Comparison of ENCODE assay signal across 1 cellular context in genomic region chr10:75111367-75111905, GRCh38.
TF ChIP-seq lines count a peak whose summit lies in the region.

SAMD8 (plus strand) TSS chr10:75111656; CDS start chr10:75150529, 38,873 bp downstream.

TF ChIP-seq in HepG2, 621 proteins besides CTCF, POLR2A, EP300 and RAD21 (continued from another document and continues in another):
- TF ChIP-seq, protein P1, sequence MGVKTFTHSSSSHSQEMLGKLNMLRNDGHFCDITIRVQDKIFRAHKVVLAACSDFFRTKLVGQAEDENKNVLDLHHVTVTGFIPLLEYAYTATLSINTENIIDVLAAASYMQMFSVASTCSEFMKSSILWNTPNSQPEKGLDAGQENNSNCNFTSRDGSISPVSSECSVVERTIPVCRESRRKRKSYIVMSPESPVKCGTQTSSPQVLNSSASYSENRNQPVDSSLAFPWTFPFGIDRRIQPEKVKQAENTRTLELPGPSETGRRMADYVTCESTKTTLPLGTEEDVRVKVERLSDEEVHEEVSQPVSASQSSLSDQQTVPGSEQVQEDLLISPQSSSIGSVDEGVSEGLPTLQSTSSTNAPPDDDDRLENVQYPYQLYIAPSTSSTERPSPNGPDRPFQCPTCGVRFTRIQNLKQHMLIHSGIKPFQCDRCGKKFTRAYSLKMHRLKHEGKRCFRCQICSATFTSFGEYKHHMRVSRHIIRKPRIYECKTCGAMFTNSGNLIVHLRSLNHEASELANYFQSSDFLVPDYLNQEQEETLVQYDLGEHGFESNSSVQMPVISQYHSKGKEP (CRISPR knock-in tag; IDR thresholded peaks at IDR 0.05) = no peak
- peak; percentile 54; the same call in 1 of the 2 replicates for TF ChIP-seq SPEN (CRISPR knock-in tag; IDR thresholded peaks at IDR 0.05; ENCODE audit: low read depth)
- TF ChIP-seq, protein P2, sequence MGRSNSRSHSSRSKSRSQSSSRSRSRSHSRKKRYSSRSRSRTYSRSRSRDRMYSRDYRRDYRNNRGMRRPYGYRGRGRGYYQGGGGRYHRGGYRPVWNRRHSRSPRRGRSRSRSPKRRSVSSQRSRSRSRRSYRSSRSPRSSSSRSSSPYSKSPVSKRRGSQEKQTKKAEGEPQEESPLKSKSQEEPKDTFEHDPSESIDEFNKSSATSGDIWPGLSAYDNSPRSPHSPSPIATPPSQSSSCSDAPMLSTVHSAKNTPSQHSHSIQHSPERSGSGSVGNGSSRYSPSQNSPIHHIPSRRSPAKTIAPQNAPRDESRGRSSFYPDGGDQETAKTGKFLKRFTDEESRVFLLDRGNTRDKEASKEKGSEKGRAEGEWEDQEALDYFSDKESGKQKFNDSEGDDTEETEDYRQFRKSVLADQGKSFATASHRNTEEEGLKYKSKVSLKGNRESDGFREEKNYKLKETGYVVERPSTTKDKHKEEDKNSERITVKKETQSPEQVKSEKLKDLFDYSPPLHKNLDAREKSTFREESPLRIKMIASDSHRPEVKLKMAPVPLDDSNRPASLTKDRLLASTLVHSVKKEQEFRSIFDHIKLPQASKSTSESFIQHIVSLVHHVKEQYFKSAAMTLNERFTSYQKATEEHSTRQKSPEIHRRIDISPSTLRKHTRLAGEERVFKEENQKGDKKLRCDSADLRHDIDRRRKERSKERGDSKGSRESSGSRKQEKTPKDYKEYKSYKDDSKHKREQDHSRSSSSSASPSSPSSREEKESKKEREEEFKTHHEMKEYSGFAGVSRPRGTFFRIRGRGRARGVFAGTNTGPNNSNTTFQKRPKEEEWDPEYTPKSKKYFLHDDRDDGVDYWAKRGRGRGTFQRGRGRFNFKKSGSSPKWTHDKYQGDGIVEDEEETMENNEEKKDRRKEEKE (IDR thresholded peaks at IDR 0.05) = no peak
- TF ChIP-seq AGO1 (IDR thresholded peaks at IDR 0.05; ENCODE audit: low read depth, low read length, poor library complexity, severe bottlenecking) = no peak
- TF ChIP-seq, protein P3, sequence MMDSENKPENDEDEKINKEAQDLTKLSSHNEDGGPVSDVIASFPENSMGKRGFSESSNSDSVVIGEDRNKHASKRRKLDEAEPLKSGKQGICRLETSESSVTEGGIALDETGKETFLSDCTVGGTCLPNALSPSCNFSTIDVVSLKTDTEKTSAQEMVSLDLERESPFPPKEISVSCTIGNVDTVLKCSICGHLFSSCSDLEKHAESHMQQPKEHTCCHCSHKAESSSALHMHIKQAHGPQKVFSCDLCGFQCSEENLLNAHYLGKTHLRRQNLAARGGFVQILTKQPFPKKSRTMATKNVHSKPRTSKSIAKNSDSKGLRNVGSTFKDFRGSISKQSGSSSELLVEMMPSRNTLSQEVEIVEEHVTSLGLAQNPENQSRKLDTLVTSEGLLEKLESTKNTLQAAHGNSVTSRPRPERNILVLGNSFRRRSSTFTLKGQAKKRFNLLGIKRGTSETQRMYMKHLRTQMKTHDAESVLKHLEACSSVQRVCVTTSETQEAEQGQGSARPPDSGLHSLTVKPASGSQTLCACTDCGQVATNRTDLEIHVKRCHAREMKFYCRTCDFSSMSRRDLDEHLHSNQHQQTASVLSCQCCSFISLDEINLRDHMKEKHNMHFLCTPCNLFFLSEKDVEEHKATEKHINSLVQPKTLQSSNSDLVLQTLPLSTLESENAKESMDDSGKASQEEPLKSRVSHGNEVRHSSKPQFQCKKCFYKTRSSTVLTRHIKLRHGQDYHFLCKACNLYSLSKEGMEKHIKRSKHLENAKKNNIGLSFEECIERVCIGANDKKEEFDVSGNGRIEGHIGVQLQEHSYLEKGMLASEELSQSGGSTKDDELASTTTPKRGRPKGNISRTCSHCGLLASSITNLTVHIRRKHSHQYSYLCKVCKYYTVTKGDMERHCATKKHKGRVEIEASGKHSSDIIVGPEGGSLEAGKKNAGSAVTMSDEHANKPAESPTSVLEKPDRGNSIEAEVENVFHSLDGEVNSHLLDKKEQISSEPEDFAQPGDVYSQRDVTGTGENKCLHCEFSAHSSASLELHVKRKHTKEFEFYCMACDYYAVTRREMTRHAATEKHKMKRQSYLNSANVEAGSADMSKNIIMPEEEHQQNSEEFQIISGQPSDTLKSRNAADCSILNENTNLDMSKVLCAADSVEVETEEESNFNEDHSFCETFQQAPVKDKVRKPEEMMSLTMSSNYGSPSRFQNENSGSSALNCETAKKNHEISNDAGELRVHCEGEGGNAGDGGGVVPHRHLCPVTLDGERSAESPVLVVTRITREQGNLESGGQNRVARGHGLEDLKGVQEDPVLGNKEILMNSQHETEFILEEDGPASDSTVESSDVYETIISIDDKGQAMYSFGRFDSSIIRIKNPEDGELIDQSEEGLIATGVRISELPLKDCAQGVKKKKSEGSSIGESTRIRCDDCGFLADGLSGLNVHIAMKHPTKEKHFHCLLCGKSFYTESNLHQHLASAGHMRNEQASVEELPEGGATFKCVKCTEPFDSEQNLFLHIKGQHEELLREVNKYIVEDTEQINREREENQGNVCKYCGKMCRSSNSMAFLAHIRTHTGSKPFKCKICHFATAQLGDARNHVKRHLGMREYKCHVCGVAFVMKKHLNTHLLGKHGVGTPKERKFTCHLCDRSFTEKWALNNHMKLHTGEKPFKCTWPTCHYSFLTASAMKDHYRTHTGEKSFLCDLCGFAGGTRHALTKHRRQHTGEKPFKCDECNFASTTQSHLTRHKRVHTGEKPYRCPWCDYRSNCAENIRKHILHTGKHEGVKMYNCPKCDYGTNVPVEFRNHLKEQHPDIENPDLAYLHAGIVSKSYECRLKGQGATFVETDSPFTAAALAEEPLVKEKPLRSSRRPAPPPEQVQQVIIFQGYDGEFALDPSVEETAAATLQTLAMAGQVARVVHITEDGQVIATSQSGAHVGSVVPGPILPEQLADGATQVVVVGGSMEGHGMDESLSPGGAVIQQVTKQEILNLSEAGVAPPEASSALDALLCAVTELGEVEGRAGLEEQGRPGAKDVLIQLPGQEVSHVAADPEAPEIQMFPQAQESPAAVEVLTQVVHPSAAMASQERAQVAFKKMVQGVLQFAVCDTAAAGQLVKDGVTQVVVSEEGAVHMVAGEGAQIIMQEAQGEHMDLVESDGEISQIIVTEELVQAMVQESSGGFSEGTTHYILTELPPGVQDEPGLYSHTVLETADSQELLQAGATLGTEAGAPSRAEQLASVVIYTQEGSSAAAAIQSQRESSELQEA (CRISPR knock-in tag; IDR thresholded peaks at IDR 0.05; ENCODE audit: not compliant biosample characterization) = peak; percentile 77
- no peak; the same call in 1 of the 2 replicates for TF ChIP-seq PHF21A (CRISPR knock-in tag; IDR thresholded peaks at IDR 0.05)
- no peak for TF ChIP-seq EED (CRISPR knock-in tag; IDR thresholded peaks at IDR 0.05)
- peak; percentile 72; the same call in 1 of the 2 replicates for TF ChIP-seq ELF4 (CRISPR knock-in tag; IDR thresholded peaks at IDR 0.05; ENCODE audit: borderline replicate concordance)
- peak; percentile 36; the same call in 1 of the 2 replicates for TF ChIP-seq ZNF792 (CRISPR knock-in tag; IDR thresholded peaks at IDR 0.05)
- TF ChIP-seq ETV5 (CRISPR knock-in tag; IDR thresholded peaks at IDR 0.05; ENCODE audit: borderline replicate concordance) = peak; percentile 60
- 0 out of 2 replicates have a peak, but pooled peaks have one; percentile 24 for TF ChIP-seq ZNF34 (CRISPR knock-in tag; IDR thresholded peaks at IDR 0.05; ENCODE audit: borderline replicate concordance)
- 0 out of 2 replicates have a peak, but pooled peaks have one; percentile 23 for TF ChIP-seq SMYD3 (CRISPR knock-in tag; IDR thresholded peaks at IDR 0.05)
- TF ChIP-seq, protein P4, sequence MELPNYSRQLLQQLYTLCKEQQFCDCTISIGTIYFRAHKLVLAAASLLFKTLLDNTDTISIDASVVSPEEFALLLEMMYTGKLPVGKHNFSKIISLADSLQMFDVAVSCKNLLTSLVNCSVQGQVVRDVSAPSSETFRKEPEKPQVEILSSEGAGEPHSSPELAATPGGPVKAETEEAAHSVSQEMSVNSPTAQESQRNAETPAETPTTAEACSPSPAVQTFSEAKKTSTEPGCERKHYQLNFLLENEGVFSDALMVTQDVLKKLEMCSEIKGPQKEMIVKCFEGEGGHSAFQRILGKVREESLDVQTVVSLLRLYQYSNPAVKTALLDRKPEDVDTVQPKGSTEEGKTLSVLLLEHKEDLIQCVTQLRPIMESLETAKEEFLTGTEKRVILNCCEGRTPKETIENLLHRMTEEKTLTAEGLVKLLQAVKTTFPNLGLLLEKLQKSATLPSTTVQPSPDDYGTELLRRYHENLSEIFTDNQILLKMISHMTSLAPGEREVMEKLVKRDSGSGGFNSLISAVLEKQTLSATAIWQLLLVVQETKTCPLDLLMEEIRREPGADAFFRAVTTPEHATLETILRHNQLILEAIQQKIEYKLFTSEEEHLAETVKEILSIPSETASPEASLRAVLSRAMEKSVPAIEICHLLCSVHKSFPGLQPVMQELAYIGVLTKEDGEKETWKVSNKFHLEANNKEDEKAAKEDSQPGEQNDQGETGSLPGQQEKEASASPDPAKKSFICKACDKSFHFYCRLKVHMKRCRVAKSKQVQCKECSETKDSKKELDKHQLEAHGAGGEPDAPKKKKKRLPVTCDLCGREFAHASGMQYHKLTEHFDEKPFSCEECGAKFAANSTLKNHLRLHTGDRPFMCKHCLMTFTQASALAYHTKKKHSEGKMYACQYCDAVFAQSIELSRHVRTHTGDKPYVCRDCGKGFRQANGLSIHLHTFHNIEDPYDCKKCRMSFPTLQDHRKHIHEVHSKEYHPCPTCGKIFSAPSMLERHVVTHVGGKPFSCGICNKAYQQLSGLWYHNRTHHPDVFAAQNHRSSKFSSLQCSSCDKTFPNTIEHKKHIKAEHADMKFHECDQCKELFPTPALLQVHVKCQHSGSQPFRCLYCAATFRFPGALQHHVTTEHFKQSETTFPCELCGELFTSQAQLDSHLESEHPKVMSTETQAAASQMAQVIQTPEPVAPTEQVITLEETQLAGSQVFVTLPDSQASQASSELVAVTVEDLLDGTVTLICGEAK (IDR thresholded peaks at IDR 0.05) = no peak
- TF ChIP-seq, protein P4 (CRISPR knock-in tag; IDR thresholded peaks at IDR 0.05) = no peak
- no peak for TF ChIP-seq RCOR2 (CRISPR knock-in tag; IDR thresholded peaks at IDR 0.05)
- no peak for TF ChIP-seq PPARG (CRISPR knock-in tag; conservative IDR thresholded peaks at IDR 0.05)
- no peak for TF ChIP-seq TIGD3 (CRISPR knock-in tag; IDR thresholded peaks at IDR 0.05; ENCODE audit: borderline replicate concordance)
- no peak for TF ChIP-seq ZFP37 (CRISPR knock-in tag; IDR thresholded peaks at IDR 0.05; ENCODE audit: borderline replicate concordance)
- TF ChIP-seq ZNF674 (CRISPR knock-in tag; IDR thresholded peaks at IDR 0.05; ENCODE audit: low read depth) = 0 out of 2 replicates have a peak, but pooled peaks have one; percentile 30
- peak in 1 of 2 experiments; percentile 64; a peak in 1 of 4 replicates for TF ChIP-seq HMGXB4 (CRISPR knock-in tag; IDR thresholded peaks at IDR 0.05; ENCODE audit: borderline replicate concordance in 1 of 2, low read depth in 1 of 2)
- TF ChIP-seq ZFP36 (IDR thresholded peaks at IDR 0.05; ENCODE audit: borderline replicate concordance, low read depth, low read length, partially characterized antibody) = no peak
- no peak for TF ChIP-seq ZSCAN9 (CRISPR knock-in tag; IDR thresholded peaks at IDR 0.05; ENCODE audit: borderline replicate concordance)
- TF ChIP-seq ZNF563 (CRISPR knock-in tag; IDR thresholded peaks at IDR 0.05) = peak; percentile 49; the same call in 1 of the 2 replicates
- no peak for TF ChIP-seq TBX2 (CRISPR knock-in tag; IDR thresholded peaks at IDR 0.05; ENCODE audit: borderline replicate concordance)
- TF ChIP-seq PRPF4 (IDR thresholded peaks at IDR 0.05; ENCODE audit: low read depth, low read length, poor library complexity, severe bottlenecking) = no peak
